16 cellular contexts compared by ENCODE assay signal in the genomic region with DNA sequence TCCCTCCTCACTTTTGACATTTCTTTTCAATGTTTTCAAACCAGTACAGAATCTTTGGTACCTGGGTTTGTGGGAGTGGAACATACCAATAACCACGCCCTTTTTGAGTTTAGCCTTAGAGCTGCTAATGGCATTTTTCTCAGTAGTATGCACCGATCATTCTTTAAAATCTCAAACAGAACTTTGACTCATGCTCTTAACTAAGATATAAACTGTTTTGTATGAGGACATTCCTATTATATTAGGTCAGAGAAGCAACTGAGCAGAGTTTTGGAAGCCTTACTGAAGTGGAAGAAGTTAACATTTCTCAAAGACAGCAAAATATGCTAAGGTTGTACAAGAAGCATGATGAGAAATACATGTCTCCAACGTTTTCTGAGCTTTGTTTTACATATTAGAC.
DNase-seq lines count a peak whose midpoint lies in the region; TF ChIP-seq lines count a peak whose summit lies in the region.
"Had no signal": no experiment of that assay in that cellular context is flagged by ENCODE, and none has a peak within 500 bp of the region (broad histone marks: within the 10 kb centered on the region; RNA-seq: fewer than 3 reads in every experiment).

No MANE protein-coding gene starts in this region.

- no peak overlapping the region for H4K8ac ChIP-seq in mesenchymal stem cell (ENCODE audit: low read length)

- H3K4me3 ChIP-seq in A673 (ENCODE audit: low read depth, low read length, poor library complexity, severe bottlenecking) (no peak overlapping the region), epithelial cell of esophagus (ENCODE audit: low read length) (no peak overlapping the region), mesenchymal stem cell (ENCODE audit: insufficient read depth in 1 of 2, low read depth in 1 of 2, low read length in 2 of 2) (peak overlapping the region in 1 of 2 experiments; percentile 37)
- H3K4me3 ChIP-seq: heart left ventricle, SK-N-MC had no signal

- no TSS peak for BruUV-seq in A673 (replicated peaks; lab: Mats Ljungman, UMichigan)

- H3K27me3 ChIP-seq in A673 (replicated peaks; ENCODE audit: insufficient read depth, low read depth, low read length, poor library complexity) (no peaks in the 10 kb centered on the region), mesenchymal stem cell (ENCODE audit: control insufficient read depth in 1 of 2, insufficient read depth in 1 of 2, low read length in 2 of 2) (no peaks in the 10 kb centered on the region)
- H3K27me3 ChIP-seq: heart left ventricle had no signal

- H3K9me3 ChIP-seq in A673 (ENCODE audit: low read depth, low read length, poor library complexity, severe bottlenecking) (no peaks in the 10 kb centered on the region), mesenchymal stem cell (ENCODE audit: control insufficient read depth, low read length) (no peaks in the 10 kb centered on the region)
- H3K9me3 ChIP-seq: heart left ventricle had no signal

- H2AK5ac ChIP-seq in mesenchymal stem cell (ENCODE audit: low read length, severe bottlenecking) = no peak overlapping the region

- CTCF ChIA-PET in A673 (lab: Charles Lee) = no interaction called here

- H3K9ac ChIP-seq in mesenchymal stem cell (ENCODE audit: low read length) = no peak overlapping the region

- no peak for TF ChIP-seq CTCF in A673 (conservative IDR thresholded peaks at IDR 0.05; ENCODE audit: low read depth, low read length)
- TF ChIP-seq CTCF in epithelial cell of esophagus (IDR thresholded peaks at IDR 0.05; ENCODE audit: insufficient read depth, low read depth, low read length, missing control alignments) = no peak

- H3K4ac ChIP-seq in mesenchymal stem cell (ENCODE audit: low read depth in 1 of 2, low read length in 2 of 2) = no peak overlapping the region

- no peaks in the 10 kb centered on the region for H3K79me1 ChIP-seq in mesenchymal stem cell (replicated peaks; ENCODE audit: low read length, poor library complexity, severe bottlenecking)

- H2BK5ac ChIP-seq in mesenchymal stem cell (ENCODE audit: low read depth, low read length, poor library complexity, severe bottlenecking) = no peak overlapping the region

- intact Hi-C loops in A673 (cut with micrococcal nuclease; ENCODE audit: unreplicated experiment) = no loop called here
- intact Hi-C loops in posterior cingulate gyrus (cut with DNase I) = no loop called here

- no peak overlapping the region for H3K27ac ChIP-seq in A673 (ENCODE audit: low read depth, low read length, poor library complexity, severe bottlenecking)
- H3K27ac ChIP-seq in mesenchymal stem cell (ENCODE audit: low read length, poor library complexity, severe bottlenecking) = peak overlapping the region; percentile 43
- H3K27ac ChIP-seq: heart left ventricle, SK-N-MC had no signal

- WGBS in mesenchymal stem cell = no CpG with 5 or more reads among the region's 3 CpGs

- peak; percentile 14 for DNase-seq in A673 (ENCODE audit: low spot score)
- DNase-seq in LHCN-M2 (ENCODE audit: low read depth) = peak; percentile 1
- DNase-seq in epithelial cell of esophagus (ENCODE audit: low read depth) = peak; percentile 48
- peak; percentile 76 for DNase-seq in mesenchymal stem cell
- no peak for DNase-seq in 8988T
- no peak for DNase-seq in posterior cingulate gyrus
- DNase-seq in NCI-H345 treated with DMSO at 0.1 percent for 48 hours (lab: John Stamatoyannopoulos, UW; ENCODE audit: unreplicated experiment) = no peak
- no peak for DNase-seq in hippocampal formation (lab: John Stamatoyannopoulos, UW)
- DNase-seq: activated CD8-positive, alpha-beta memory T cell treated with anti-CD3 and anti-CD28 coated beads for 24 hours; activated naive CD4-positive, alpha-beta T cell; effector CD4-positive, alpha-beta T cell; heart left ventricle; NCI-H1092 treated with DMSO at 0.1 percent for 48 hours; NCI-H345; stimulated activated CD4-positive, alpha-beta T cell treated with anti-CD3 and anti-CD28 coated beads, Interleukin-4, amount 100 ng/mL, for 4 hours had no signal

- no peak overlapping the region for H2BK12ac ChIP-seq in mesenchymal stem cell (ENCODE audit: low read length in 2 of 2)

- no peak overlapping the region for H2BK120ac ChIP-seq in mesenchymal stem cell (ENCODE audit: low read depth, low read length)

- no peak overlapping the region for H2BK15ac ChIP-seq in mesenchymal stem cell (ENCODE audit: low read depth, poor library complexity, severe bottlenecking)

- H3K23ac ChIP-seq in mesenchymal stem cell (ENCODE audit: low read length in 2 of 2) = no peak overlapping the region

- H3K36me3 ChIP-seq in A673 (ENCODE audit: insufficient read depth, low read length, poor library complexity, severe bottlenecking) (no peaks in the 10 kb centered on the region), mesenchymal stem cell (ENCODE audit: control insufficient read depth in 1 of 2, insufficient read depth in 2 of 2, low read depth in 1 of 2, low read length in 2 of 2) (no peaks in the 10 kb centered on the region)
- H3K36me3 ChIP-seq: heart left ventricle had no signal

- no peak overlapping the region for H3K14ac ChIP-seq in mesenchymal stem cell (ENCODE audit: low read length in 2 of 2)

- H3K18ac ChIP-seq in mesenchymal stem cell (ENCODE audit: low read depth in 1 of 2, low read length in 2 of 2) = no peak overlapping the region

- H2AFZ ChIP-seq in mesenchymal stem cell (ENCODE audit: low read depth, low read length) = no peak overlapping the region

- no peak overlapping the region for H3K4me2 ChIP-seq in mesenchymal stem cell (ENCODE audit: low read length, poor library complexity, severe bottlenecking)

- POLR2A ChIA-PET in A673 (lab: Charles Lee; ENCODE audit: low non-redundant PET) = no interaction called here

- H3K4me1 ChIP-seq in A673 (ENCODE audit: insufficient read depth, low read length, poor library complexity, severe bottlenecking) (no peaks in the 10 kb centered on the region), mesenchymal stem cell (ENCODE audit: control insufficient read depth, insufficient read depth, low read depth, low read length) (no peaks in the 10 kb centered on the region)
- H3K4me1 ChIP-seq: heart left ventricle had no signal

- no peak overlapping the region for H4K91ac ChIP-seq in mesenchymal stem cell (ENCODE audit: low read length)

Comparison
In these comparisons a context has a peak if more than half of its experiments do, and no peak if none do; other contexts are left out.
1. DNase-seq: peak in A673 (single experiment), LHCN-M2 (single experiment), epithelial cell of esophagus (single experiment) and mesenchymal stem cell (single experiment); none in 8988T (single experiment), posterior cingulate gyrus (0 of 10), NCI-H345 treated with DMSO at 0.1 percent for 48 hours (single experiment) and hippocampal formation (0 of 2).